11 cellular contexts compared by ENCODE assay signal in genomic region chr21:45894107-45894810, GRCh38.
DNase-seq lines count a peak whose midpoint lies in the region; ATAC-seq and TF ChIP-seq lines count a peak whose summit lies in the region.
"Had no signal": no experiment of that assay in that cellular context is flagged by ENCODE, and none has a peak within 500 bp of the region (broad histone marks: within the 10 kb centered on the region; RNA-seq: fewer than 3 reads in every experiment).

No MANE protein-coding gene starts in this region.

- peak overlapping the region; percentile 1 to 16 for H3K27ac ChIP-seq in coronary artery
- H3K27ac ChIP-seq in lung (ENCODE audit: low read depth in 1 of 2, low read length in 1 of 2): no peak overlapping the region
- H3K27ac ChIP-seq in vagina: peak overlapping the region; percentile 30

- H3K27me3 ChIP-seq in lung (ENCODE audit: control insufficient read depth, insufficient read depth) (no peaks in the 10 kb centered on the region), vagina (no peaks in the 10 kb centered on the region)

- ATAC-seq in Right ventricle myocardium superior (ENCODE audit: poor library complexity): peak; percentile 81
- peak; percentile 45 for ATAC-seq in lung (ENCODE audit: insufficient read depth, low FRiP score)
- ATAC-seq: GM23338, T-helper 17 cell had no signal

- H3K4me3 Mint-ChIP-seq in MCF 10A (ENCODE audit: unreplicated experiment): no peak overlapping the region
- H3K4me3 Mint-ChIP-seq: GM23338, mesothelial cell of epicardium, T-helper 17 cell had no signal

- H3K9me3 Mint-ChIP-seq in MCF 10A (ENCODE audit: unreplicated experiment): no peaks in the 10 kb centered on the region
- H3K9me3 Mint-ChIP-seq: GM23338, mesothelial cell of epicardium had no signal

- H3K27ac Mint-ChIP-seq in MCF 10A (ENCODE audit: low read depth, unreplicated experiment): no peak overlapping the region
- H3K27ac Mint-ChIP-seq: GM23338, mesothelial cell of epicardium, T-helper 17 cell had no signal

- WGBS in lung, 2 donors: 72 to 84% methylated on average over 15 of the region's 15 CpGs

- H3K4me3 ChIP-seq in coronary artery (no peak overlapping the region), lung (no peak overlapping the region), vagina (no peak overlapping the region)
- H3K4me3 ChIP-seq: GM23338 had no signal

- no peak for TF ChIP-seq POLR2A in vagina (IDR thresholded peaks at IDR 0.05)

- no TSS peak for BruUV-seq in MCF 10A (replicated peaks; lab: Mats Ljungman, UMichigan)

- H3K36me3 Mint-ChIP-seq in MCF 10A (ENCODE audit: insufficient read depth, unreplicated experiment): no peaks in the 10 kb centered on the region
- H3K36me3 Mint-ChIP-seq: mesothelial cell of epicardium had no signal

- H3K27me3 Mint-ChIP-seq in MCF 10A (ENCODE audit: insufficient read depth, unreplicated experiment): peaks cover 19% of the 10 kb centered on the region
- H3K27me3 Mint-ChIP-seq: T-helper 17 cell had no signal

- CTCF ChIA-PET in MCF 10A (lab: Yijun Ruan, JAX): interaction anchor here (1.2 kb wide), 1 partner anchor 13 kb away, joined by 5 read pairs; no protein-coding TSS in a partner anchor

- DNase-seq in Right ventricle myocardium superior: peak; percentile 82
- no peak for DNase-seq in cardiac septum (ENCODE audit: low spot score)
- no peak for DNase-seq in coronary artery (ENCODE audit: low spot score)
- no peak for DNase-seq in lung (ENCODE audit: low spot score)
- DNase-seq in vagina (ENCODE audit: extremely low spot score in 2 of 2): no peak
- no peak for DNase-seq in NCI-H2081 (lab: John Stamatoyannopoulos, UW)
- no peak for DNase-seq in DMS79 treated with DMSO at 0.1 percent for 48 hours (lab: John Stamatoyannopoulos, UW)
- no peak for DNase-seq in MCF 10A (ENCODE audit: unreplicated experiment)
- DNase-seq: T-helper 17 cell had no signal

- TF ChIP-seq CTCF in coronary artery (IDR thresholded peaks at IDR 0.05): no peak
- TF ChIP-seq CTCF in lung (IDR thresholded peaks at IDR 0.05; ENCODE audit: control extremely low read depth, extremely low read depth): no peak
- no peak for TF ChIP-seq CTCF in vagina (IDR thresholded peaks at IDR 0.05)
- TF ChIP-seq CTCF in MCF 10A (IDR thresholded peaks at IDR 0.05; ENCODE audit: unreplicated experiment): no peak

- POLR2A ChIA-PET in MCF 10A (lab: Yijun Ruan, JAX): no interaction called here

- intact Hi-C loops in Right ventricle myocardium superior (cut with DNase I): no loop called here
- intact Hi-C loops in cardiac septum (cut with DNase I): no loop called here
- intact Hi-C loops in vagina (cut with DNase I): no loop called here
- intact Hi-C loops in MCF 10A (cut with micrococcal nuclease): no loop called here

- H3K4me1 Mint-ChIP-seq in MCF 10A (ENCODE audit: insufficient read depth, unreplicated experiment): no peaks in the 10 kb centered on the region

- H3K9me3 ChIP-seq in lung (ENCODE audit: control insufficient read depth in 2 of 2, insufficient read depth in 1 of 2, low read length in 1 of 2) (peaks cover 0 to 2% of the 10 kb centered on the region in 2 donors), vagina (no peaks in the 10 kb centered on the region)

- H3K4me1 ChIP-seq in lung (ENCODE audit: control insufficient read depth in 2 of 2, insufficient read depth in 2 of 2, low read length in 2 of 2) (no peaks in the 10 kb centered on the region), vagina (peaks cover 16% of the 10 kb centered on the region)

- no peaks in the 10 kb centered on the region for H3K36me3 ChIP-seq in lung (ENCODE audit: control insufficient read depth in 2 of 2, insufficient read depth in 2 of 2, low read length in 2 of 2)
- no peaks in the 10 kb centered on the region for H3K36me3 ChIP-seq in vagina

Comparison
In these comparisons a context has a peak if more than half of its experiments do, and no peak if none do; other contexts are left out.
1. H3K27ac ChIP-seq: peak in coronary artery (2 of 2) and vagina (single experiment); none in lung (0 of 2).